In the genomic region with DNA sequence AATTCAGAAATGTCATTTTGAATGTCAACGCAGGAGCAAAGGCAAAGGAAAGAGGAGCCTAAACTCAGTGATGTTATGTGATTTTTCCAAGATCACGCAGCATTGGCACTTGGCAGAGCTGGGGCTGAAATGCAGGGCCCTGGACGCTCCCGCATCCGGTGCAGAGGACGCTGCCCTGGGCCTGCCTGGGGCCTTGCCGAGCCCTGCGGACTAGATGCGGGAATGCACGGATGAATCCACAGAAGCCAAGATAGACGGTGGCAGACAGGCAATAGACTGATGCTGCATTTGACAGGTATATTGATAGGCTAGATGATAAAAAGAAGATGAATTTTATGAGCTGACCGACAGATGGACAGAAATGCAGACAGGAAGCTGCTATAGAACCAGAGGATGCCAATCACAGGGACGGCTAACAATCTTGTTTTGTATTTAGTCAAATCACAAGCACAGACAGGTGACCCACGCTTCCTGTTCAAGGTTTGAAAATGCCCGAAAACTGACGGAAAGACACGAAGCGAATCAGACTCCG, we compare ENCODE assay signal across 8 cellular contexts. TPM values are rescaled to one million over a fixed set of nuclear protein-coding genes. Genes with fewer than 3 reads are reported as not detected.
DNase-seq lines count a peak whose midpoint lies in the region; ATAC-seq and TF ChIP-seq lines count a peak whose summit lies in the region.

No MANE protein-coding gene starts in this region.

- WGBS in testis, 2 donors = 10 to 20% methylated on average over 17 to 19 of the region's 19 CpGs

- no peaks in the 10 kb centered on the region for H3K9me3 Mint-ChIP-seq in activated CD4-positive, alpha-beta T cell treated with anti-CD3 and anti-CD28 coated beads, Interleukin-2, amount 10 ng/mL, durations not matched to agents 24 days and 14 days
- H3K9me3 Mint-ChIP-seq in activated naive CD8-positive, alpha-beta T cell treated with anti-CD3 and anti-CD28 coated beads for 36 hours = no peaks in the 10 kb centered on the region

- no peak for TF ChIP-seq POLR2A in testis (IDR thresholded peaks at IDR 0.05)

- H3K27me3 ChIP-seq in layer of hippocampus (ENCODE audit: control insufficient read depth, insufficient read depth, low read length) (no peaks in the 10 kb centered on the region), testis (no peaks in the 10 kb centered on the region)

- H3K27ac ChIP-seq in layer of hippocampus (ENCODE audit: low read depth, low read length) = peak overlapping the region; percentile 84
- peak overlapping the region; percentile 86 to 92 for H3K27ac ChIP-seq in testis

- peaks cover 20% of the 10 kb centered on the region for H3K36me3 Mint-ChIP-seq in activated CD4-positive, alpha-beta T cell treated with anti-CD3 and anti-CD28 coated beads, Interleukin-2, amount 10 ng/mL, durations not matched to agents 24 days and 14 days (ENCODE audit: low read depth)
- H3K36me3 Mint-ChIP-seq in activated naive CD8-positive, alpha-beta T cell treated with anti-CD3 and anti-CD28 coated beads for 36 hours = peaks cover 13% of the 10 kb centered on the region

- peaks cover 46% of the 10 kb centered on the region for H3K4me1 Mint-ChIP-seq in activated CD4-positive, alpha-beta T cell treated with anti-CD3 and anti-CD28 coated beads, Interleukin-2, amount 10 ng/mL, durations not matched to agents 24 days and 14 days
- H3K4me1 Mint-ChIP-seq in activated naive CD8-positive, alpha-beta T cell treated with anti-CD3 and anti-CD28 coated beads for 36 hours = peaks cover 41% of the 10 kb centered on the region

- intact Hi-C loops in activated CD4-positive, alpha-beta T cell treated with anti-CD3 and anti-CD28 coated beads, Interleukin-2, amount 10 ng/mL, durations not matched to agents 24 days and 14 days (cut with micrococcal nuclease) = loop anchor here (1.0 to 5.0 kb wide), 4 partner anchors 25 to 957 kb away; partner anchors contain the start of genes OTUB1, SLC3A2 and SPINDOC
- intact Hi-C loops in testis (cut with DNase I; ENCODE audit: low total_unique reads) = loop anchor here (5.0 to 10.0 kb wide), 2 partner anchors 109 to 317 kb away; no protein-coding TSS in a partner anchor

- no peaks in the 10 kb centered on the region for H3K9me3 ChIP-seq in testis

- H3K27me3 Mint-ChIP-seq in activated CD4-positive, alpha-beta T cell treated with anti-CD3 and anti-CD28 coated beads, Interleukin-2, amount 10 ng/mL, durations not matched to agents 24 days and 14 days = no peaks in the 10 kb centered on the region
- no peaks in the 10 kb centered on the region for H3K27me3 Mint-ChIP-seq in activated naive CD8-positive, alpha-beta T cell treated with anti-CD3 and anti-CD28 coated beads for 36 hours

- H3K36me3 ChIP-seq in testis (ENCODE audit: low read depth, missing control alignments) = no peaks in the 10 kb centered on the region

- H3K27ac Mint-ChIP-seq in activated CD4-positive, alpha-beta T cell treated with anti-CD3 and anti-CD28 coated beads, Interleukin-2, amount 10 ng/mL, durations not matched to agents 24 days and 14 days = peak overlapping the region; percentile 84
- peak overlapping the region; percentile 57 for H3K27ac Mint-ChIP-seq in activated naive CD8-positive, alpha-beta T cell treated with anti-CD3 and anti-CD28 coated beads for 36 hours

- H3K4me3 ChIP-seq in testis = peak overlapping the region; percentile 1 to 90

- DNase-seq in activated CD4-positive, alpha-beta T cell treated with anti-CD3 and anti-CD28 coated beads, Interleukin-2, amount 10 ng/mL, durations not matched to agents 24 days and 14 days = no peak
- DNase-seq in activated CD4-positive, alpha-beta T cell treated with anti-CD3 and anti-CD28 coated beads for 1 hour = no peak
- DNase-seq in activated naive CD8-positive, alpha-beta T cell treated with anti-CD3 and anti-CD28 coated beads for 36 hours = no peak
- no peak for DNase-seq in testis
- no peak for DNase-seq in 8988T

- H3K4me3 Mint-ChIP-seq in activated CD4-positive, alpha-beta T cell treated with anti-CD3 and anti-CD28 coated beads, Interleukin-2, amount 10 ng/mL, durations not matched to agents 24 days and 14 days = peak overlapping the region; percentile 84
- H3K4me3 Mint-ChIP-seq in activated naive CD8-positive, alpha-beta T cell treated with anti-CD3 and anti-CD28 coated beads for 36 hours = peak overlapping the region; percentile 77

- peaks cover 23% of the 10 kb centered on the region for H3K4me1 ChIP-seq in testis

- ATAC-seq in GM21515 (IDR thresholded peaks at IDR 0.05; ENCODE audit: unreplicated experiment) = no peak
- no peak for ATAC-seq in GM21528 (IDR thresholded peaks at IDR 0.05; ENCODE audit: low FRiP score, unreplicated experiment)

- no peak for TF ChIP-seq CTCF in testis (IDR thresholded peaks at IDR 0.05)

RNA-seq across cellular contexts. Expression of gene MARK2, which starts 0.7 kb away (rescaled TPM):
- 34.2 and 41.0 TPM in 2 replicates for total RNA-seq in activated CD4-positive, alpha-beta T cell treated with anti-CD3 and anti-CD28 coated beads, Interleukin-2, amount 10 ng/mL, durations not matched to agents 24 days and 14 days
- total RNA-seq in activated naive CD8-positive, alpha-beta T cell treated with anti-CD3 and anti-CD28 coated beads for 36 hours = 10 to 100 TPM; 27.7 to 29.0 TPM
- total RNA-seq in testis = 10 to 100 TPM; 51.7 to 52.8 TPM
- polyA plus RNA-seq in testis (ENCODE audit: insufficient read depth, low read depth, low replicate concordance) = 24.7 TPM

RNA-seq across cellular contexts. Expression of gene SPINDOC, which starts 25.0 kb away (rescaled TPM):
- total RNA-seq in activated CD4-positive, alpha-beta T cell treated with anti-CD3 and anti-CD28 coated beads, Interleukin-2, amount 10 ng/mL, durations not matched to agents 24 days and 14 days = 60.2 and 65.8 TPM in 2 replicates
- 10 to 100 TPM; 29.3 to 29.5 TPM for total RNA-seq in activated naive CD8-positive, alpha-beta T cell treated with anti-CD3 and anti-CD28 coated beads for 36 hours
- 10 to 100 TPM; 38.6 to 45.1 TPM for total RNA-seq in testis
- 71.6 TPM for polyA plus RNA-seq in testis (ENCODE audit: insufficient read depth, low read depth, low replicate concordance)
